In genomic region chr10:34580643-34581042, GRCh38 we compare ENCODE assay signal across 12 cellular contexts.
DNase-seq lines count a peak whose midpoint lies in the region; ATAC-seq and TF ChIP-seq lines count a peak whose summit lies in the region.
"Had no signal": no experiment of that assay in that cellular context is flagged by ENCODE, and none has a peak within 500 bp of the region (broad histone marks: within the 10 kb centered on the region; RNA-seq: fewer than 3 reads in every experiment).

No MANE protein-coding gene starts in this region.

- peaks cover 4% of the 10 kb centered on the region; the same call in 1 of the 2 replicates for H4K20me1 ChIP-seq in MM.1S (ENCODE audit: insufficient read depth, low read length)

- peak overlapping the region; percentile 29 for H3K4me3 Mint-ChIP-seq in type B pancreatic cell
- no peak overlapping the region for H3K4me3 Mint-ChIP-seq in activated CD8-positive, alpha-beta T cell treated with anti-CD3 and anti-CD28 coated beads, Interleukin-2, amount 10 ng/mL, durations not matched to agents 7 days and 5 days
- H3K4me3 Mint-ChIP-seq: stimulated activated naive CD8-positive, alpha-beta T cell treated with anti-CD3 and anti-CD28 coated beads, Interleukin-15, Interleukin-2, amounts not matched to agents 100 ng/mL and 50 ng/mL, for 24 hours had no signal

- H3K9ac ChIP-seq in adipocyte (ENCODE audit: low read length) (no peak overlapping the region), MM.1S (ENCODE audit: low read length) (no peak overlapping the region)

- H3K4me1 Mint-ChIP-seq in type B pancreatic cell (ENCODE audit: unreplicated experiment), result peaks cover 64% of the 10 kb centered on the region
- no peaks in the 10 kb centered on the region for H3K4me1 Mint-ChIP-seq in activated CD8-positive, alpha-beta T cell treated with anti-CD3 and anti-CD28 coated beads, Interleukin-2, amount 10 ng/mL, durations not matched to agents 7 days and 5 days (ENCODE audit: low read depth)

- POLR2A ChIA-PET in activated CD8-positive, alpha-beta T cell treated with anti-CD3 and anti-CD28 coated beads, Interleukin-2, amount 10 ng/mL, durations not matched to agents 7 days and 5 days (lab: Charles Lee), result no interaction called here

- H3F3A ChIP-seq in MM.1S (ENCODE audit: insufficient read depth, low read length), result no peaks in the 10 kb centered on the region

- H3K36me3 Mint-ChIP-seq in type B pancreatic cell, result no peaks in the 10 kb centered on the region
- no peaks in the 10 kb centered on the region for H3K36me3 Mint-ChIP-seq in activated CD8-positive, alpha-beta T cell treated with anti-CD3 and anti-CD28 coated beads, Interleukin-2, amount 10 ng/mL, durations not matched to agents 7 days and 5 days (ENCODE audit: low read depth)

- H3K9me3 ChIP-seq in adipocyte (ENCODE audit: control insufficient read depth, low read length) (no peaks in the 10 kb centered on the region), MM.1S (replicated peaks; ENCODE audit: insufficient read depth, low read length) (no peaks in the 10 kb centered on the region)
- H3K9me3 ChIP-seq: HAP-1 had no signal

- H3K36me3 ChIP-seq in adipocyte (ENCODE audit: control insufficient read depth, insufficient read depth, low read length, severe bottlenecking), result no peaks in the 10 kb centered on the region
- no peaks in the 10 kb centered on the region for H3K36me3 ChIP-seq in MM.1S (replicated peaks; ENCODE audit: insufficient read depth, low read length)
- H3K36me3 ChIP-seq: HAP-1 had no signal

- H3K79me2 ChIP-seq in MM.1S (ENCODE audit: low read length), result peaks cover 46% of the 10 kb centered on the region

- no peaks in the 10 kb centered on the region for H3K27me3 ChIP-seq in adipocyte (replicated peaks; ENCODE audit: control insufficient read depth, insufficient read depth, low read length)
- H3K27me3 ChIP-seq in MM.1S (replicated peaks; ENCODE audit: insufficient read depth, low read length), result no peaks in the 10 kb centered on the region

- no peak for ATAC-seq in activated CD8-positive, alpha-beta T cell treated with anti-CD3 and anti-CD28 coated beads, Interleukin-2, amount 10 ng/mL, durations not matched to agents 7 days and 5 days

- no peak overlapping the region for H3K27ac ChIP-seq in MM.1S (ENCODE audit: low read length)

- TF ChIP-seq CTCF in type B pancreatic cell (conservative IDR thresholded peaks at IDR 0.05) (no peak), MM.1S (IDR thresholded peaks at IDR 0.05; ENCODE audit: low read length) (no peak)

- H3K9me3 Mint-ChIP-seq in type B pancreatic cell, result no peaks in the 10 kb centered on the region
- no peaks in the 10 kb centered on the region for H3K9me3 Mint-ChIP-seq in activated CD8-positive, alpha-beta T cell treated with anti-CD3 and anti-CD28 coated beads, Interleukin-2, amount 10 ng/mL, durations not matched to agents 7 days and 5 days (ENCODE audit: insufficient read depth)
- H3K9me3 Mint-ChIP-seq: stimulated activated naive CD8-positive, alpha-beta T cell treated with anti-CD3 and anti-CD28 coated beads, Interleukin-15, Interleukin-2, amounts not matched to agents 100 ng/mL and 50 ng/mL, for 24 hours had no signal

- no peak overlapping the region for H3K4me2 ChIP-seq in MM.1S (ENCODE audit: low read depth, low read length)

- H3K4me1 ChIP-seq in adipocyte (ENCODE audit: control insufficient read depth, insufficient read depth, low read length) (peaks cover 43% of the 10 kb centered on the region), MM.1S (ENCODE audit: low read length) (no peaks in the 10 kb centered on the region)

- no peaks in the 10 kb centered on the region for H3K9me2 ChIP-seq in MM.1S (replicated peaks; ENCODE audit: insufficient read depth, low read length)

- H3K4me3 ChIP-seq in adipocyte (ENCODE audit: low read length) (no peak overlapping the region), MM.1S (ENCODE audit: low read length) (no peak overlapping the region)
- H3K4me3 ChIP-seq: HAP-1 had no signal

- peak overlapping the region; percentile 66 for H3K27ac Mint-ChIP-seq in type B pancreatic cell
- no peak overlapping the region for H3K27ac Mint-ChIP-seq in activated CD8-positive, alpha-beta T cell treated with anti-CD3 and anti-CD28 coated beads, Interleukin-2, amount 10 ng/mL, durations not matched to agents 7 days and 5 days
- H3K27ac Mint-ChIP-seq: stimulated activated naive CD8-positive, alpha-beta T cell treated with anti-CD3 and anti-CD28 coated beads, Interleukin-15, Interleukin-2, amounts not matched to agents 100 ng/mL and 50 ng/mL, for 24 hours had no signal

- H3K27me3 Mint-ChIP-seq in type B pancreatic cell, result no peaks in the 10 kb centered on the region
- no peaks in the 10 kb centered on the region for H3K27me3 Mint-ChIP-seq in activated CD8-positive, alpha-beta T cell treated with anti-CD3 and anti-CD28 coated beads, Interleukin-2, amount 10 ng/mL, durations not matched to agents 7 days and 5 days (ENCODE audit: low read depth)
- H3K27me3 Mint-ChIP-seq: stimulated activated naive CD8-positive, alpha-beta T cell treated with anti-CD3 and anti-CD28 coated beads, Interleukin-15, Interleukin-2, amounts not matched to agents 100 ng/mL and 50 ng/mL, for 24 hours had no signal

- CTCF ChIA-PET in activated CD8-positive, alpha-beta T cell treated with anti-CD3 and anti-CD28 coated beads, Interleukin-2, amount 10 ng/mL, durations not matched to agents 7 days and 5 days (lab: Charles Lee), result no interaction called here

- H2AFZ ChIP-seq in MM.1S (ENCODE audit: low read length), result no peak overlapping the region

- peak; percentile 20 for DNase-seq in NCI-H2171 treated with DMSO at 0.1 percent for 48 hours (lab: John Stamatoyannopoulos, UW)
- no peak for DNase-seq in NCI-H2171 (lab: John Stamatoyannopoulos, UW)
- DNase-seq in adipocyte (ENCODE audit: low read depth), result peak; percentile 54
- DNase-seq in glomerular endothelial cell (ENCODE audit: extremely low read depth, low read depth, low spot score), result peak; percentile 89
- DNase-seq in type B pancreatic cell (ENCODE audit: extremely low spot score, unreplicated experiment), result no peak
- no peak for DNase-seq in activated CD8-positive, alpha-beta memory T cell treated with anti-CD3 and anti-CD28 coated beads, Interleukin-2, amount 50 U/mL, for 4 hours
- DNase-seq in MM.1S, result no peak
- no peak for DNase-seq in activated CD8-positive, alpha-beta T cell treated with anti-CD3 and anti-CD28 coated beads, Interleukin-2, amount 10 ng/mL, durations not matched to agents 7 days and 5 days
- DNase-seq: 8988T, DND-41 had no signal

Comparison
In these comparisons a context has a peak if more than half of its experiments do, and no peak if none do; other contexts are left out.
1. DNase-seq: peak in NCI-H2171 treated with DMSO at 0.1 percent for 48 hours (single experiment), adipocyte (single experiment) and glomerular endothelial cell (single experiment); none in NCI-H2171 (single experiment), type B pancreatic cell (single experiment), activated CD8-positive, alpha-beta memory T cell treated with anti-CD3 and anti-CD28 coated beads, Interleukin-2, amount 50 U/mL, for 4 hours (single experiment), MM.1S (single experiment) and activated CD8-positive, alpha-beta T cell treated with anti-CD3 and anti-CD28 coated beads, Interleukin-2, amount 10 ng/mL, durations not matched to agents 7 days and 5 days (single experiment).